In the genomic region with DNA sequence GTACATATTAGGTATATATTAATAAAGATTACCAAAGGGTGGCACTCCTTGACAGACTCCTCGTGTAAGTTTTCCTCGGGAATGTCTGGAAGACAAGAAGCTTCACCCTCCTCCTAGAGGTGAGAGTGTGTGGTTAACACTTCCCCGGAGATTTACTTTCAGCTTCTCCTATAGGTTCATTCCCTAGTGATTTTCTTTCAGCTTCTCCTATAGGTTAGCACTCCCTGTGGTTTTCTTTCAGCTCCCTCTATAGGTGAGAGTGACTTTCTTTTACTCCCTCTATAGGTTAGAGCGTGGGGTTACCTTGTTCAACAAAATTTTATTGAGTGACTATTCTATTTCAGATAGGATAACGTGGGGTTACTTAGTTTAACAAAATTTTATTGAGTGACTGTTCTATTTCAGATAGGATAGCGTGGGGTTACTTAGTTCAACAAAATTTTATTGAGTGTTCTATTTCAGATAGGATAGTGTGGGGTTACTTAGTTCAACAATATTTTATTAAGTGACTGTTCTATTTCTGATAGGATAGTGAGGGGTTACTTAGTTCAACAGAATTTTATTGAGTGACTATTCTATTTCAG, we compare ENCODE assay signal across 8 cellular contexts. TPM values are rescaled to one million over a fixed set of nuclear protein-coding genes. Genes with fewer than 3 reads are reported as not detected.
A peak's percentile ranks its signal among the peaks of the same experiment; 100 is the strongest.
DNase-seq lines count a peak whose midpoint lies in the region; ATAC-seq, FAIRE-seq and TF ChIP-seq lines count a peak whose summit lies in the region.

No MANE protein-coding gene starts in this region.

- H3K4me3 Mint-ChIP-seq in activated T-cell treated with anti-CD3 and anti-CD28 coated beads, Interleukin-2, amount 50 U/mL, for 24 hours: no peak overlapping the region

- intact Hi-C loops in HCT116 (cut with micrococcal nuclease) (no loop called here), prostate gland (cut with DNase I) (no loop called here)

- H2BK20ac ChIP-seq in H1 (ENCODE audit: low read length): no peak overlapping the region

- CTCF ChIA-PET in HCT116 (lab: Charles Lee) (interaction anchor here (0.7 to 1.5 kb wide), 5 partner anchors 9 to 288 kb away, joined by 3 to 6 read pairs (median 4); a partner anchor contains a TSS), H1 (lab: Charles Lee; ENCODE audit: partially characterized antibody) (interaction anchor here (0.6 to 3.4 kb wide), 30 partner anchors 8 to 281 kb away, joined by 3 to 23 read pairs (median 4); no protein-coding TSS in a partner anchor)

- H3K9me2 ChIP-seq in HCT116 (ENCODE audit: insufficient read depth): no peaks in the 10 kb centered on the region

- no peak overlapping the region for H4K5ac ChIP-seq in H1 (ENCODE audit: insufficient read length, low read depth, low read length)

- H4K91ac ChIP-seq in H1 (replicated peaks; ENCODE audit: insufficient read length, low read length): no peak overlapping the region

- H3K27ac Mint-ChIP-seq in activated T-cell treated with anti-CD3 and anti-CD28 coated beads, Interleukin-2, amount 50 U/mL, for 24 hours: no peak overlapping the region

- no peak overlapping the region for H3K18ac ChIP-seq in H1 (ENCODE audit: extremely low read depth, low read length)

- H3K23me2 ChIP-seq in H1 (ENCODE audit: low read depth, low read length): no peaks in the 10 kb centered on the region

- TF ChIP-seq CTCF in HCT116 (IDR thresholded peaks at IDR 0.05 in 2 of 3, conservative IDR thresholded peaks at IDR 0.05 in 1 of 3; ENCODE audit: borderline replicate concordance in 1 of 3, insufficient read depth in 1 of 3, low read depth in 2 of 3, low read length in 2 of 3) (peak; percentile 45 to 50 (median 48); a peak in 5 of 6 replicates), H1 (IDR thresholded peaks at IDR 0.05; ENCODE audit: control extremely low read depth in 1 of 3, insufficient read depth in 1 of 3, low read depth in 1 of 3, low read length in 3 of 3) (peak in 2 of 3 experiments; percentile 49 to 78; a peak in 3 of 4 replicates), prostate gland (IDR thresholded peaks at IDR 0.05) (no peak)

- TF ChIP-seq POLR2A in HCT116 (IDR thresholded peaks at IDR 0.05; ENCODE audit: borderline replicate concordance, extremely low read depth, insufficient read depth, insufficient read length) (no peak), H1 (IDR thresholded peaks at IDR 0.05; ENCODE audit: control extremely low read depth in 1 of 2, low read depth in 2 of 2, low read length in 2 of 2) (no peak), prostate gland (IDR thresholded peaks at IDR 0.05) (no peak)

- no peak overlapping the region for H2BK15ac ChIP-seq in H1 (ENCODE audit: low read length)

- H3K9me3 Mint-ChIP-seq in activated T-cell treated with anti-CD3 and anti-CD28 coated beads, Interleukin-2, amount 50 U/mL, for 24 hours: no peaks in the 10 kb centered on the region

- peaks cover 6% of the 10 kb centered on the region for H3K4me1 Mint-ChIP-seq in activated T-cell treated with anti-CD3 and anti-CD28 coated beads, Interleukin-2, amount 50 U/mL, for 24 hours (ENCODE audit: low read depth)

- no peak overlapping the region for H2AFZ ChIP-seq in HCT116 (ENCODE audit: low read depth, low read length, poor library complexity, severe bottlenecking)
- H2AFZ ChIP-seq in H1 (ENCODE audit: low read length): no peak overlapping the region

- no peak overlapping the region for H3K56ac ChIP-seq in H1 (replicated peaks; ENCODE audit: insufficient read length, low read depth, low read length)

- H3K4me3 ChIP-seq in HCT116 (replicated peaks in 1 of 2; ENCODE audit: low read depth in 1 of 2, low read length in 2 of 2) (no peak overlapping the region), H1 (ENCODE audit: extremely low read depth in 1 of 4, insufficient read depth in 2 of 4, low read depth in 3 of 4, low read length in 4 of 4) (no peak overlapping the region), prostate gland (no peak overlapping the region), MG63 (no peak overlapping the region)

- H3K27me3 ChIP-seq in HCT116 (ENCODE audit: insufficient read depth, low read length) (no peaks in the 10 kb centered on the region), H1 (replicated peaks in 1 of 4; ENCODE audit: control insufficient read depth in 3 of 4, extremely low read depth in 1 of 4, insufficient read depth in 3 of 4, low read length in 3 of 4) (no peaks in the 10 kb centered on the region), prostate gland (replicated peaks; ENCODE audit: insufficient read depth) (no peaks in the 10 kb centered on the region), MG63 (no peaks in the 10 kb centered on the region)

- DNase-seq in ELF-1 (ENCODE audit: low read depth, low spot score): peak; percentile 56
- DNase-seq in HCT116 (ENCODE audit: low read depth, low spot score): peak; percentile 57
- peak; percentile 73 for DNase-seq in NCI-H524 treated with DMSO at 0.1 percent for 48 hours (lab: John Stamatoyannopoulos, UW)
- no peak for DNase-seq in H1 (ENCODE audit: low read depth in 1 of 2, low spot score in 2 of 2)
- DNase-seq in prostate gland (ENCODE audit: low spot score): no peak
- no peak for DNase-seq in MG63
- DNase-seq in activated T-cell treated with anti-CD3 and anti-CD28 coated beads, Interleukin-2, amount 50 U/mL, for 24 hours: no peak

- H4K8ac ChIP-seq in H1 (ENCODE audit: extremely low read depth, insufficient read depth, low read length): no peak overlapping the region

- H3K79me1 ChIP-seq in H1 (ENCODE audit: low read depth, low read length): no peaks in the 10 kb centered on the region

- FAIRE-seq in H1 (lab: Jason Lieb, UNC): peak; percentile 85

- H2BK5ac ChIP-seq in H1 (ENCODE audit: low read depth, low read length): no peak overlapping the region

- H2AK5ac ChIP-seq in H1 (ENCODE audit: low read depth, low read length): no peak overlapping the region

- H4K20me1 ChIP-seq in HCT116 (ENCODE audit: insufficient read depth) (no peaks in the 10 kb centered on the region), H1 (replicated peaks in 1 of 2; ENCODE audit: control insufficient read depth in 1 of 2, insufficient read depth in 2 of 2, low read length in 2 of 2) (no peaks in the 10 kb centered on the region)

- H3K23ac ChIP-seq in H1 (ENCODE audit: insufficient read length): no peak overlapping the region

- H3K79me2 ChIP-seq in HCT116 (ENCODE audit: insufficient read depth, low read length): no peaks in the 10 kb centered on the region
- H3K79me2 ChIP-seq in H1 (ENCODE audit: control insufficient read depth in 1 of 2, insufficient read depth in 2 of 2, low read length in 2 of 2): no peaks in the 10 kb centered on the region

- no TSS peak for BruUV-seq in HCT116 (replicated peaks; lab: Mats Ljungman, UMichigan)

- no peaks in the 10 kb centered on the region for H3K9me3 ChIP-seq in HCT116 (ENCODE audit: control insufficient read depth in 1 of 2, insufficient read depth in 1 of 2, low read depth in 1 of 2, low read length in 2 of 2)
- no peaks in the 10 kb centered on the region for H3K9me3 ChIP-seq in H1 (ENCODE audit: insufficient read depth in 2 of 2, low read depth in 1 of 2, low read length in 1 of 2)
- H3K9me3 ChIP-seq in prostate gland: no peaks in the 10 kb centered on the region
- H3K9me3 ChIP-seq in MG63: no peaks in the 10 kb centered on the region

- H3K4me1 ChIP-seq in HCT116 (ENCODE audit: control insufficient read depth in 1 of 2, insufficient read depth in 2 of 2, low read length in 2 of 2): peaks cover 2 to 5% of the 10 kb centered on the region in 2 experiments; a peak in 2 of 4 replicates
- no peaks in the 10 kb centered on the region for H3K4me1 ChIP-seq in H1 (replicated peaks in 1 of 4; ENCODE audit: control insufficient read depth in 3 of 4, insufficient read depth in 4 of 4, low read length in 3 of 4)
- no peaks in the 10 kb centered on the region for H3K4me1 ChIP-seq in prostate gland (replicated peaks)

- no peak overlapping the region; the same call in 1 of the 2 replicates for H3K4me2 ChIP-seq in HCT116 (ENCODE audit: low read length)
- no peak overlapping the region for H3K4me2 ChIP-seq in H1 (ENCODE audit: insufficient read depth in 1 of 2, low read depth in 2 of 2, low read length in 2 of 2)

- peaks cover 3% of the 10 kb centered on the region in 2 experiments; a peak in 1 of 4 replicates for H3K36me3 ChIP-seq in HCT116 (ENCODE audit: control insufficient read depth in 1 of 2, insufficient read depth in 2 of 2, low read length in 2 of 2)
- H3K36me3 ChIP-seq in H1 (ENCODE audit: control insufficient read depth in 2 of 4, insufficient read depth in 4 of 4, low read length in 3 of 4): peaks cover 0 to 4% (median under 1%) of the 10 kb centered on the region in 4 experiments; a peak in 2 of 8 replicates
- H3K36me3 ChIP-seq in prostate gland: no peaks in the 10 kb centered on the region
- peaks cover 5% of the 10 kb centered on the region; the same call in 1 of the 2 replicates for H3K36me3 ChIP-seq in MG63

- RAD21 ChIA-PET in HCT116 (lab: Charles Lee; ENCODE audit: low non-redundant PET in 1 of 2, low total read pairs in 2 of 2, uncharacterized antibody in 2 of 2, unreplicated experiment in 2 of 2): no interaction called here

- H2BK120ac ChIP-seq in H1 (replicated peaks; ENCODE audit: low read depth, low read length): no peak overlapping the region

- ATAC-seq in HCT116 (peak; percentile 90), GM21515 (IDR thresholded peaks at IDR 0.05; ENCODE audit: unreplicated experiment) (no peak)

- peaks cover 7% of the 10 kb centered on the region for H3K36me3 Mint-ChIP-seq in activated T-cell treated with anti-CD3 and anti-CD28 coated beads, Interleukin-2, amount 50 U/mL, for 24 hours (ENCODE audit: low read depth)

- no peak overlapping the region for H3K9ac ChIP-seq in HCT116 (ENCODE audit: low read length)
- no peak overlapping the region for H3K9ac ChIP-seq in H1 (replicated peaks in 1 of 4; ENCODE audit: extremely low read depth in 1 of 4, low read depth in 3 of 4, low read length in 3 of 4)

- POLR2A ChIA-PET in HCT116 (lab: Charles Lee): interaction anchor here (0.6 kb wide), 1 partner anchor 55 kb away, joined by 3 read pairs; no protein-coding TSS in a partner anchor
- POLR2A ChIA-PET in H1 (lab: Charles Lee; ENCODE audit: partially characterized antibody): interaction anchor here (1.4 kb wide), 1 partner anchor 304 kb away, joined by 6 read pairs; a partner anchor contains a TSS

- H3K27ac ChIP-seq in HCT116 (ENCODE audit: low read depth, low read length) (no peak overlapping the region), H1 (ENCODE audit: low read depth, low read length) (no peak overlapping the region), prostate gland (no peak overlapping the region)

- no peak overlapping the region for H2BK12ac ChIP-seq in H1 (ENCODE audit: low read depth, low read length)

- no peak overlapping the region for H3K14ac ChIP-seq in H1 (ENCODE audit: insufficient read length)

- H3K27me3 Mint-ChIP-seq in activated T-cell treated with anti-CD3 and anti-CD28 coated beads, Interleukin-2, amount 50 U/mL, for 24 hours: peaks cover 15% of the 10 kb centered on the region

- TF ChIP-seq EP300 in H1 (IDR thresholded peaks at IDR 0.05; ENCODE audit: borderline replicate concordance in 1 of 2, low read depth in 2 of 2, low read length in 2 of 2): no peak

- peak; percentile 21; the same call in 1 of the 2 replicates for TF ChIP-seq RAD21 in HCT116 (IDR thresholded peaks at IDR 0.05; ENCODE audit: low read depth)
- peak; percentile 36 to 51 for TF ChIP-seq RAD21 in H1 (IDR thresholded peaks at IDR 0.05 in 1 of 2, conservative IDR thresholded peaks at IDR 0.05 in 1 of 2; ENCODE audit: low read depth in 2 of 2, low read length in 2 of 2)

- WGBS in H1 (ENCODE audit: extremely low coverage in 1 of 2, insufficient coverage in 1 of 2, insufficient read length in 1 of 2, insufficient replicate concordance in 2 of 2, low coverage in 1 of 2, low lambda C conversion rate in 2 of 2, missing lambda C conversion rate in 1 of 2), 2 experiments: 52% methylated on average over 6 of the region's 6 CpGs; no CpG with 5 or more reads in 1 of the 2 experiments
- 64% methylated on average over 6 of the region's 6 CpGs for WGBS in prostate gland

- H3K4ac ChIP-seq in H1 (replicated peaks; ENCODE audit: insufficient read length, low read depth, low read length): no peak overlapping the region

RNA-seq across cellular contexts. Expression of a gene that starts 32.7 kb away (rescaled TPM):
- 95.8 TPM for total RNA-seq in HCT116 (2021; ENCODE audit: unreplicated experiment)
- 66.0 and 94.2 TPM in 2 replicates for polyA plus RNA-seq in HCT116 (2012)
- total RNA-seq in H1 (2021; fragmentation: NEBNext Ultra II Directional; extraction: Animal tissue kit (Norgen Biotek cat#: 25700)): 29.7 and 31.6 TPM in 2 replicates
- 14.6 and 23.0 TPM in 2 replicates for polyA plus RNA-seq in H1 (2011; rRNA removed)
- 24.5 TPM for polyA plus RNA-seq in H1 (2011; cell fraction: cytosol; rRNA removed)
- polyA plus RNA-seq in H1 (2011; cell fraction: nucleus; rRNA removed): 66.6 TPM
- 32.8 to 40.5 TPM (median 38.4 TPM) in 4 replicates for polyA plus RNA-seq in H1 (2012, experiment 1 of 2)
- polyA plus RNA-seq in H1 (2012, experiment 2 of 2): 10.5 TPM
- 20.3 TPM for polyA plus RNA-seq in H1 (2013, experiment 1 of 2)
- 17.5 TPM for polyA plus RNA-seq in H1 (2013, experiment 2 of 2)
- 27.4 and 36.0 TPM in 2 replicates for polyA minus RNA-seq in H1 (2011; rRNA and poly(A)+ RNA removed)
- 19.1 TPM for polyA minus RNA-seq in H1 (2011; cell fraction: cytosol; rRNA and poly(A)+ RNA removed)
- polyA minus RNA-seq in H1 (2011; cell fraction: nucleus; rRNA and poly(A)+ RNA removed): 25.2 TPM
- 10 to 100 TPM; 21.0 to 83.7 TPM for total RNA-seq in prostate gland
- total RNA-seq in MG63 (2014; rRNA removed; shearing (Covaris generic); ENCODE audit: low replicate concordance): 9.3 and 15.0 TPM in 2 replicates

Comparison
In these comparisons a context has a peak if more than half of its experiments do, and no peak if none do; other contexts are left out.
1. DNase-seq: peak in ELF-1 (single experiment), HCT116 (single experiment) and NCI-H524 treated with DMSO at 0.1 percent for 48 hours (single experiment); none in H1 (0 of 2), prostate gland (single experiment), MG63 (single experiment) and activated T-cell treated with anti-CD3 and anti-CD28 coated beads, Interleukin-2, amount 50 U/mL, for 24 hours (single experiment).
2. CTCF ChIP-seq: peak in HCT116 (3 of 3) and H1 (2 of 3); none in prostate gland (0 of 4).